In the genomic region with DNA sequence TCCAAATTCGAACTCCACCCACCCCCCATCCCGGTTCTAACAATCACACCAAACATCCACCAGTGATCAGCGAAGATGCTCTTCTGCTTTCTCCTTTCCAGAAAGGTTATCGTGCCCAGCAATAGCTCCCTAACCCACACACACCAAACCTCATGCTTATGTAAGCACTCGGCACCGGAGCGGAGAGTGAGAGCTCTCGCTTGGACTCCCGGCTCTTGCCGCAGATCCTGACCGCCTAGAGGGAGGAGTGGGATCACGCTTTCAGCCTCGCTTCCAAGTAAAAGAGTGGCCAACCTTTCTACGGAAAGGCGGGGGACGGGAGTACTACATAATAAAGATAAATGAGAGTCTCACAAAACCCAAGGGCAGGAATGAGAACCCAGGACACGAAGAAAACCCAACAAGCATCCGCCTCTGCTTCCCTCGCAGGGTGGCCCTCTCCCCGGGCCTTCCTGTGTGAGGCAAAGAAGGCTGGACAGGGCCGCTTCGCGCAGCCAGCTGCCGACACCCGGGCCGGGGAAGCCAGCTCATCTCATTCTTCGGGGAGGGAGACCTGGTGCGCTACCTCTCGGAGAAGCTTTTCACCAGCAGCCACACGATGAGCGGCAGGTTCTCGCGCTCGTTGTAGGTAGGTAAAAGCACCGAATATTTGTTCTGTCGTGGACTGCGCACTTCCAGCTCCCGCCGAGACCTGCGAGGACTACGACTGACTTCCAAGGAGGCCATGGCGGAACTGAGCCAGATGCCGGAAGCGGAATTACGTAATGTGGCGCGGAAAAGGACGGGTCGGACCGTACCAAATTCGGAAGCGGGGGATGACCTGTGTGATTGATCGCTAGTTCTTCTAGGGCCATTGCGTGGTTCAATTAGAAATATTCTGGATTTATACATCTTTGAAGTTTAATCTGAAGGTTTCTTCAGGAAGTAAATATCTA, we compare ENCODE assay signal across 8 cellular contexts.
DNase-seq lines count a peak whose midpoint lies in the region; ATAC-seq and TF ChIP-seq lines count a peak whose summit lies in the region.

A gene (minus strand): TSS at position 735 of the 935 bp plus-strand sequence. CDS start 9 bp downstream, at position 726.

- POLR2A ChIA-PET in AG04449 (lab: Yijun Ruan, JAX): interaction anchor here (0.8 to 2.1 kb wide), 9 partner anchors 9 to 167 kb away, joined by 3 to 18 read pairs (median 6); a partner anchor contains a TSS

- CTCF ChIA-PET in AG04449 (lab: Yijun Ruan, JAX): interaction anchor here (0.9 to 4.2 kb wide), 8 partner anchors 10 to 169 kb away, joined by 3 to 33 read pairs (median 5); a partner anchor contains a TSS

- DNase-seq in AG04449 (ENCODE audit: low read depth, low spot score) (peak; percentile 19), NCI-H226 (peak; percentile 72), islet precursor cell (peak; percentile 86)
- DNase-seq in activated CD4-positive, CD25-positive, alpha-beta regulatory T cell (lab: John Stamatoyannopoulos, UW): peak; percentile 70 to 75 (median 72)
- peak; percentile 90 for DNase-seq in central memory CD4-positive, alpha-beta T cell
- DNase-seq in stimulated activated CD4-positive, alpha-beta T cell treated with anti-CD3 and anti-CD28 coated beads, Interleukin-12 subunit alpha, Interleukin-12 subunit beta, amount 100 ng/mL, for 48 hours (ENCODE audit: low read depth in 2 of 3, low spot score in 1 of 3): peak; percentile 75 to 90 (median 82)

- peak within 1 kb of the TSS; percentile 98 for H3K4me3 ChIP-seq in AG04449 (ENCODE audit: low read depth, low read length)

- ATAC-seq in GM18873 (IDR thresholded peaks at IDR 0.05; ENCODE audit: low FRiP score, unreplicated experiment): peak; percentile 74
- ATAC-seq in HG03135 (IDR thresholded peaks at IDR 0.05; ENCODE audit: unreplicated experiment): peak; percentile 67

- no peak for TF ChIP-seq CTCF in AG04449 (IDR thresholded peaks at IDR 0.05; ENCODE audit: insufficient read depth, low read length, missing control alignments)

Comparison
In these comparisons a context has a peak if more than half of its experiments do, and no peak if none do; other contexts are left out.
1. Peak in every context shown above with its lines: DNase-seq, ATAC-seq and H3K4me3 ChIP-seq.
2. DNase-seq: peak in every context shown above with its lines; median percentile 90 in central memory CD4-positive, alpha-beta T cell; 86 in islet precursor cell; 82 in stimulated activated CD4-positive, alpha-beta T cell treated with anti-CD3 and anti-CD28 coated beads, Interleukin-12 subunit alpha, Interleukin-12 subunit beta, amount 100 ng/mL, for 48 hours; 72 in NCI-H226; 72 in activated CD4-positive, CD25-positive, alpha-beta regulatory T cell; 19 in AG04449.